ENCODE assay signal across 8 cellular contexts in genomic region chr15:52256366-52256765, GRCh38. TPM values are rescaled to one million over a fixed set of nuclear protein-coding genes. Genes with fewer than 3 reads are reported as not detected.
A peak's percentile ranks its signal among the peaks of the same experiment; 100 is the strongest.
DNase-seq lines count a peak whose midpoint lies in the region; ATAC-seq, FAIRE-seq and TF ChIP-seq lines count a peak whose summit lies in the region.

No MANE protein-coding gene starts in this region.

- in situ Hi-C loops in ACHN (cut with HindIII; ENCODE audit: low pct_ligation_motif_present, low pct_unique_long_range_greater_than_20kb, low sequenced_read_pairs), result loop anchor here (25.0 kb wide), 1 partner anchor 481 kb away; no protein-coding TSS in a partner anchor
- in situ Hi-C loops in GM12878 (cut with MboI), result no loop called here

- peak overlapping the region; percentile 70 for H2AFZ ChIP-seq in GM12878 (ENCODE audit: control insufficient read depth, low read depth, low read length)

- BruUV-seq in GM12878 (replicated peaks; lab: Mats Ljungman, UMichigan), result no TSS peak

- no peak for TF ChIP-seq EP300 in GM12878 (IDR thresholded peaks at IDR 0.05; ENCODE audit: borderline replicate concordance in 1 of 2, control insufficient read depth in 1 of 2, low read depth in 2 of 2, low read length in 2 of 2)

- RAD21 ChIA-PET in GM12878 (lab: Charles Lee; ENCODE audit: unreplicated experiment), result interaction anchor here (0.6 to 11.0 kb wide), 23 partner anchors 10 to 499 kb away, joined by 3 to 121 read pairs (median 5); partner anchors contain the start of gene ARPP19

- no peaks in the 10 kb centered on the region for H4K20me1 ChIP-seq in GM12878 (ENCODE audit: control insufficient read depth, insufficient read depth)

- no peak overlapping the region for H3K27ac ChIP-seq in GM12878 (ENCODE audit: control insufficient read depth, insufficient read depth)

- peak; percentile 99 for FAIRE-seq in GM12878 (lab: Jason Lieb, UNC)

- no peaks in the 10 kb centered on the region for H3K36me3 ChIP-seq in GM12878 (ENCODE audit: control insufficient read depth in 2 of 2, insufficient read depth in 2 of 2, low read length in 1 of 2)

- peak overlapping the region; percentile 32; the same call in 1 of the 2 replicates for H3K4me2 ChIP-seq in GM12878 (ENCODE audit: control insufficient read depth, insufficient read depth)

- 0 out of 2 replicates have a peak overlapping the region, but pooled peaks have one; percentile 22 for H3K9ac ChIP-seq in GM12878 (ENCODE audit: control insufficient read depth, insufficient read depth, low read length)

- no peak overlapping the region for H3K4me3 ChIP-seq in GM12878

- no peak for TF ChIP-seq POLR2A in GM12878 (IDR thresholded peaks at IDR 0.05; ENCODE audit: low read depth, low read length)

- no peaks in the 10 kb centered on the region for H3K79me2 ChIP-seq in GM12878 (ENCODE audit: control insufficient read depth, insufficient read depth, low read length)

- H3K9me3 ChIP-seq in GM12878 (replicated peaks; ENCODE audit: control insufficient read depth, insufficient read depth, low read length), result no peaks in the 10 kb centered on the region

- ATAC-seq in GM18511 (IDR thresholded peaks at IDR 0.05; ENCODE audit: unreplicated experiment) (peak; percentile 49), GM12878 (peak; percentile 71), GM21423 (IDR thresholded peaks at IDR 0.05; ENCODE audit: unreplicated experiment) (no peak)

- CTCF ChIA-PET in GM12878 (lab: Yijun Ruan, JAX), result interaction anchor here (0.6 to 10.5 kb wide), 53 partner anchors 8 to 941 kb away, joined by 3 to 191 read pairs (median 4); partner anchors contain the start of gene ARPP19

- H3K27me3 ChIP-seq in GM12878 (replicated peaks in 1 of 2; ENCODE audit: control insufficient read depth in 2 of 2, insufficient read depth in 2 of 2, low read length in 1 of 2), result no peaks in the 10 kb centered on the region

- intact Hi-C loops in GM12878 (cut with micrococcal nuclease; ENCODE audit: unreplicated experiment), result loop anchor here (1.0 to 5.0 kb wide), 4 partner anchors 74 to 479 kb away; partner anchors contain the start of gene ARPP19

- peaks cover 12% of the 10 kb centered on the region for H3K4me1 ChIP-seq in GM12878 (ENCODE audit: control insufficient read depth, insufficient read depth, low read length)

- 1% methylated on average over 10 of the region's 10 CpGs for WGBS in GM12878 (ENCODE audit: insufficient coverage, insufficient replicate concordance, low lambda C conversion rate, missing lambda C conversion rate)

- TF ChIP-seq RAD21 in GM12878 (IDR thresholded peaks at IDR 0.05; ENCODE audit: insufficient read depth, low read depth, low read length), result peak; percentile 88

- SMC1A ChIA-PET in GM12878 (lab: Charles Lee; ENCODE audit: uncharacterized antibody, unreplicated experiment), result interaction anchor here (0.7 to 10.7 kb wide), 39 partner anchors 10 to 617 kb away, joined by 3 to 143 read pairs (median 5); no protein-coding TSS in a partner anchor

- DNase-seq in ACHN (peak; percentile 69), NCI-H128 (lab: John Stamatoyannopoulos, UW; ENCODE audit: unreplicated experiment) (peak; percentile 16), UCSD-AML1 (lab: John Stamatoyannopoulos, UW; ENCODE audit: unreplicated experiment) (peak; percentile 66), GM12878 (ENCODE audit: low read depth, low spot score) (peak; percentile 76), iPS DF 19.7 (ENCODE audit: low read depth, low spot score) (peak; percentile 38)
- peak; percentile 47 to 57 for DNase-seq in stimulated activated CD4-positive, alpha-beta T cell treated with anti-CD3 and anti-CD28 coated beads, Interleukin-12 subunit alpha, Interleukin-12 subunit beta, amount 100 ng/mL, for 24 hours (ENCODE audit: low read depth in 2 of 2)

- TF ChIP-seq CTCF in GM12878 (IDR thresholded peaks at IDR 0.05 in 2 of 3, conservative IDR thresholded peaks at IDR 0.05 in 1 of 3; ENCODE audit: control insufficient read depth in 2 of 3, extremely low read depth in 1 of 3, insufficient read depth in 1 of 3, low read depth in 3 of 3, low read length in 3 of 3), result peak; percentile 68 to 82 (median 71)

- POLR2A ChIA-PET in GM12878 (lab: Charles Lee), result no interaction called here

TF ChIP-seq in GM12878, 131 proteins besides CTCF, POLR2A, EP300 and RAD21 (continues in another document):
- TF ChIP-seq CHD2 (IDR thresholded peaks at IDR 0.05; ENCODE audit: borderline replicate concordance, low read depth, low read length), result peak; percentile 35; the same call in 1 of the 2 replicates
- no peak for TF ChIP-seq NRF1 (conservative IDR thresholded peaks at IDR 0.05; ENCODE audit: low read depth, low read length)
- no peak for TF ChIP-seq ZBED1 (IDR thresholded peaks at IDR 0.05; ENCODE audit: borderline replicate concordance)
- peak; percentile 96 for TF ChIP-seq SMC3 (IDR thresholded peaks at IDR 0.05; ENCODE audit: borderline replicate concordance, low read length)
- TF ChIP-seq CEBPZ (IDR thresholded peaks at IDR 0.05; ENCODE audit: low read depth, low read length), result no peak
- TF ChIP-seq SMAD5 (IDR thresholded peaks at IDR 0.05; ENCODE audit: low read depth), result no peak
- TF ChIP-seq, protein P1, sequence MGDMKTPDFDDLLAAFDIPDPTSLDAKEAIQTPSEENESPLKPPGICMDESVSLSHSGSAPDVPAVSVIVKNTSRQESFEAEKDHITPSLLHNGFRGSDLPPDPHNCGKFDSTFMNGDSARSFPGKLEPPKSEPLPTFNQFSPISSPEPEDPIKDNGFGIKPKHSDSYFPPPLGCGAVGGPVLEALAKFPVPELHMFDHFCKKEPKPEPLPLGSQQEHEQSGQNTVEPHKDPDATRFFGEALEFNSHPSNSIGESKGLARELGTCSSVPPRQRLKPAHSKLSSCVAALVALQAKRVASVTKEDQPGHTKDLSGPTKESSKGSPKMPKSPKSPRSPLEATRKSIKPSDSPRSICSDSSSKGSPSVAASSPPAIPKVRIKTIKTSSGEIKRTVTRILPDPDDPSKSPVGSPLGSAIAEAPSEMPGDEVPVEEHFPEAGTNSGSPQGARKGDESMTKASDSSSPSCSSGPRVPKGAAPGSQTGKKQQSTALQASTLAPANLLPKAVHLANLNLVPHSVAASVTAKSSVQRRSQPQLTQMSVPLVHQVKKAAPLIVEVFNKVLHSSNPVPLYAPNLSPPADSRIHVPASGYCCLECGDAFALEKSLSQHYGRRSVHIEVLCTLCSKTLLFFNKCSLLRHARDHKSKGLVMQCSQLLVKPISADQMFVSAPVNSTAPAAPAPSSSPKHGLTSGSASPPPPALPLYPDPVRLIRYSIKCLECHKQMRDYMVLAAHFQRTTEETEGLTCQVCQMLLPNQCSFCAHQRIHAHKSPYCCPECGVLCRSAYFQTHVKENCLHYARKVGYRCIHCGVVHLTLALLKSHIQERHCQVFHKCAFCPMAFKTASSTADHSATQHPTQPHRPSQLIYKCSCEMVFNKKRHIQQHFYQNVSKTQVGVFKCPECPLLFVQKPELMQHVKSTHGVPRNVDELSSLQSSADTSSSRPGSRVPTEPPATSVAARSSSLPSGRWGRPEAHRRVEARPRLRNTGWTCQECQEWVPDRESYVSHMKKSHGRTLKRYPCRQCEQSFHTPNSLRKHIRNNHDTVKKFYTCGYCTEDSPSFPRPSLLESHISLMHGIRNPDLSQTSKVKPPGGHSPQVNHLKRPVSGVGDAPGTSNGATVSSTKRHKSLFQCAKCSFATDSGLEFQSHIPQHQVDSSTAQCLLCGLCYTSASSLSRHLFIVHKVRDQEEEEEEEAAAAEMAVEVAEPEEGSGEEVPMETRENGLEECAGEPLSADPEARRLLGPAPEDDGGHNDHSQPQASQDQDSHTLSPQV (IDR thresholded peaks at IDR 0.05), result no peak
- 0 out of 2 replicates have a peak, but pooled peaks have one; percentile 20 for TF ChIP-seq MEF2A (IDR thresholded peaks at IDR 0.05; ENCODE audit: insufficient read depth, low read depth, low read length)
- peak; percentile 51; the same call in 1 of the 2 replicates for TF ChIP-seq FOXM1 (IDR thresholded peaks at IDR 0.05; ENCODE audit: low read depth, low read length)

RNA-seq across cellular contexts. Expression of gene MYO5C, which starts 39.2 kb away (rescaled TPM):
- total RNA-seq in GM12878 (2013; cell fraction: nucleolus; rRNA removed), result 0.59 and 0.92 TPM in 2 replicates
- 0.76 and 0.79 TPM in 2 replicates for total RNA-seq in GM12878 (2014; rRNA removed)
- 0.69 and 0.72 TPM in 2 replicates for total RNA-seq in GM12878 (2014; rRNA removed; fragmentation: Illumina TruSeq; extraction: Trizol)
- total RNA-seq in GM12878 (2021), result 0.97 and 1.0 TPM in 2 replicates
- 0.29 TPM for polyA plus RNA-seq in GM12878 (2011; ENCODE audit: low read depth)
- polyA plus RNA-seq in GM12878 (2011; rRNA removed), result 1.3 TPM in 2 replicates
- 0.74 and 0.79 TPM in 2 replicates for polyA plus RNA-seq in GM12878 (2011; cell fraction: cytosol; rRNA removed)
- 0.75 and 0.80 TPM in 2 replicates for polyA plus RNA-seq in GM12878 (2011; cell fraction: nucleus; rRNA removed)
- polyA plus RNA-seq in GM12878 (2012), result 0.52 and 0.62 TPM in 2 replicates
- 0.98 and 2.4 TPM in 2 replicates for polyA plus RNA-seq in GM12878 (2014; fragmentation: Illumina TruSeq; extraction: Trizol)
- under 1 TPM; 0.40 to 0.42 TPM for polyA plus RNA-seq in GM12878 (2014; fragmentation: Nextera tagmentation; extraction: Ambion mirVana)
- 0.76 and 1.1 TPM in 2 replicates for polyA plus RNA-seq in GM12878 (2014; rRNA removed)
- under 1 TPM; 0.29 to 0.75 TPM for polyA plus RNA-seq in GM12878 (2016; fragmentation: Nextera tagmentation; extraction: Ambion mirVana)
- polyA minus RNA-seq in GM12878 (2011; rRNA and poly(A)+ RNA removed), result 2.2 and 2.4 TPM in 2 replicates
- 0.67 and 0.94 TPM in 2 replicates for polyA minus RNA-seq in GM12878 (2011; cell fraction: cytosol; rRNA and poly(A)+ RNA removed)
- 1.1 and 2.2 TPM in 2 replicates for polyA minus RNA-seq in GM12878 (2011; cell fraction: nucleus; rRNA and poly(A)+ RNA removed)

Comparison
In these comparisons a context has a peak if more than half of its experiments do, and no peak if none do; other contexts are left out.
1. DNase-seq: peak in every context shown above with its lines; median percentile 76 in GM12878; 69 in ACHN; 66 in UCSD-AML1; 52 in stimulated activated CD4-positive, alpha-beta T cell treated with anti-CD3 and anti-CD28 coated beads, Interleukin-12 subunit alpha, Interleukin-12 subunit beta, amount 100 ng/mL, for 24 hours; 38 in iPS DF 19.7; 16 in NCI-H128.